In genomic region chr5:65808261-65808741, GRCh38 we compare ENCODE assay signal across 17 cellular contexts.
DNase-seq lines count a peak whose midpoint lies in the region; ATAC-seq and TF ChIP-seq lines count a peak whose summit lies in the region.
"Had no signal": no experiment of that assay in that cellular context is flagged by ENCODE, and none has a peak within 500 bp of the region (broad histone marks: within the 10 kb centered on the region; RNA-seq: fewer than 3 reads in every experiment).

No MANE protein-coding gene starts in this region.

- H3K36me3 ChIP-seq in breast epithelium, result no peaks in the 10 kb centered on the region

- intact Hi-C loops in breast epithelium (cut with DNase I; ENCODE audit: low total_unique reads), result no loop called here

- in situ Hi-C loops in SK-MEL-5 (cut with HindIII; ENCODE audit: low pct_unique_long_range_greater_than_20kb, low sequenced_read_pairs), result no loop called here

- ATAC-seq in GM21786 (IDR thresholded peaks at IDR 0.05; ENCODE audit: unreplicated experiment), result no peak
- no peak for ATAC-seq in GM21423 (IDR thresholded peaks at IDR 0.05; ENCODE audit: unreplicated experiment)
- ATAC-seq: activated CD4-positive, alpha-beta T cell treated with anti-CD3 and anti-CD28 coated beads for 36 hours had no signal

- no peaks in the 10 kb centered on the region for H3K27me3 ChIP-seq in breast epithelium

- no peaks in the 10 kb centered on the region for H3K4me1 ChIP-seq in breast epithelium

- no peak for TF ChIP-seq CTCF in breast epithelium (IDR thresholded peaks at IDR 0.05)

- H3K4me3 ChIP-seq in breast epithelium, result no peak overlapping the region

- DNase-seq in EH (ENCODE audit: low read depth), result peak; percentile 90
- DNase-seq in SK-MEL-5 (ENCODE audit: low read depth, low spot score), result peak; percentile 95
- DNase-seq in fibroblast of gingiva (ENCODE audit: low read depth), result peak; percentile 41
- DNase-seq in pons (ENCODE audit: low spot score), result peak; percentile 76
- no peak for DNase-seq in ecto neural progenitor cell (ENCODE audit: low spot score)
- no peak for DNase-seq in breast epithelium (ENCODE audit: low spot score in 2 of 2)
- DNase-seq: activated CD4-positive, alpha-beta T cell treated with anti-CD3 and anti-CD28 coated beads for 36 hours; activated naive CD8-positive, alpha-beta T cell treated with anti-CD3 and anti-CD28 coated beads, Interleukin-2, amount 10 ng/mL, durations not matched to agents 7 days and 5 days; mammary epithelial cell; NCI-H2029; NCI-H748 treated with DMSO at 0.1 percent for 48 hours; RPMI8226; small intestine; stimulated activated naive CD4-positive, alpha-beta T cell treated with Interleukin-2 at 50 U/mL for 16 hours had no signal

- no peaks in the 10 kb centered on the region for H3K9me3 ChIP-seq in breast epithelium

- TF ChIP-seq POLR2A in breast epithelium (IDR thresholded peaks at IDR 0.05), result no peak

- H3K27ac ChIP-seq in breast epithelium, result no peak overlapping the region
- H3K27ac ChIP-seq: HL-60 had no signal

Comparison
In these comparisons a context has a peak if more than half of its experiments do, and no peak if none do; other contexts are left out.
1. DNase-seq: peak in EH (single experiment), SK-MEL-5 (single experiment), fibroblast of gingiva (single experiment) and pons (single experiment); none in ecto neural progenitor cell (single experiment) and breast epithelium (0 of 2).